In genomic region chr6:108707328-108707976, GRCh38 we compare ENCODE assay signal across 19 cellular contexts.
DNase-seq lines count a peak whose midpoint lies in the region; ATAC-seq and TF ChIP-seq lines count a peak whose summit lies in the region.
"Had no signal": no experiment of that assay in that cellular context is flagged by ENCODE, and none has a peak within 500 bp of the region (broad histone marks: within the 10 kb centered on the region; RNA-seq: fewer than 3 reads in every experiment).

No MANE protein-coding gene starts in this region.

- intact Hi-C loops in thyroid gland (cut with DNase I): no loop called here

- TF ChIP-seq POLR2A in thyroid gland (IDR thresholded peaks at IDR 0.05): no peak

- H3K27ac ChIP-seq in thyroid gland: peak overlapping the region in 2 of 3 donors; percentile 12 to 25
- H3K27ac ChIP-seq: A549, HL-60, ovary had no signal

- H3K4me1 ChIP-seq in thyroid gland: peaks cover 7 to 19% of the 10 kb centered on the region in 2 donors
- H3K4me1 ChIP-seq: A549 had no signal

- H3K27ac Mint-ChIP-seq in activated naive CD4-positive, alpha-beta T cell treated with anti-CD3 and anti-CD28 coated beads, Interleukin-2, amount 50 U/mL, for 72 hours: no peak overlapping the region
- H3K27ac Mint-ChIP-seq: activated naive CD8-positive, alpha-beta T cell treated with anti-CD3 and anti-CD28 coated beads, Interleukin-2, amount 10 ng/mL, durations not matched to agents 7 days and 5 days; CD8-positive, alpha-beta T cell had no signal

- no peak for ATAC-seq in GM21381 (IDR thresholded peaks at IDR 0.05; ENCODE audit: unreplicated experiment)
- no peak for ATAC-seq in activated naive CD4-positive, alpha-beta T cell treated with anti-CD3 and anti-CD28 coated beads, Interleukin-2, amount 50 U/mL, for 72 hours
- ATAC-seq: A549; CD8-positive, alpha-beta T cell had no signal

- TF ChIP-seq CTCF in thyroid gland (IDR thresholded peaks at IDR 0.05): no peak

- no peak overlapping the region for H3K4me3 ChIP-seq in thyroid gland (replicated peaks in 1 of 3)
- H3K4me3 ChIP-seq: A549, ovary had no signal

- no peaks in the 10 kb centered on the region for H3K27me3 ChIP-seq in thyroid gland
- H3K27me3 ChIP-seq: ovary had no signal

- H3K36me3 Mint-ChIP-seq in activated naive CD4-positive, alpha-beta T cell treated with anti-CD3 and anti-CD28 coated beads, Interleukin-2, amount 50 U/mL, for 72 hours: peaks cover 0 to 8% of the 10 kb centered on the region in 2 donors
- H3K36me3 Mint-ChIP-seq: CD8-positive, alpha-beta T cell had no signal

- DNase-seq in NCI-H345 (lab: John Stamatoyannopoulos, UW): peak; percentile 6
- DNase-seq in NCI-H345 treated with DMSO at 0.1 percent for 48 hours (lab: John Stamatoyannopoulos, UW; ENCODE audit: unreplicated experiment): no peak
- DNase-seq in NCI-H748 treated with DMSO at 0.1 percent for 48 hours (lab: John Stamatoyannopoulos, UW): peak; percentile 6
- peak; percentile 82 for DNase-seq in iris pigment epithelial cell (ENCODE audit: low read depth)
- peak; percentile 58 to 64 for DNase-seq in thyroid gland
- no peak for DNase-seq in activated CD4-positive, alpha-beta T cell treated with anti-CD3 and anti-CD28 coated beads, Interleukin-2, amount 50 U/mL, for 48 hours
- DNase-seq in activated naive CD4-positive, alpha-beta T cell treated with anti-CD3 and anti-CD28 coated beads, Interleukin-2, amount 50 U/mL, for 72 hours (ENCODE audit: low spot score in 2 of 2): no peak
- DNase-seq: activated CD4-positive, alpha-beta T cell treated with anti-CD3 and anti-CD28 coated beads for 4 hours; activated naive CD8-positive, alpha-beta T cell treated with anti-CD3 and anti-CD28 coated beads, Interleukin-2, amount 10 ng/mL, durations not matched to agents 7 days and 5 days; caudate nucleus; CD8-positive, alpha-beta T cell; GF-D8; Karpas-422; NCI-H1694; NK-92 treated with Interleukin-12 subunit alpha and Interleukin-12 subunit beta, amount 100 ng/mL, for 24 hours had no signal

- WGBS in thyroid gland, 2 donors: 39 to 46% methylated on average over 8 of the region's 8 CpGs

- no peaks in the 10 kb centered on the region for H3K36me3 ChIP-seq in thyroid gland
- H3K36me3 ChIP-seq: ovary had no signal

- H3K9me3 ChIP-seq in thyroid gland: no peaks in the 10 kb centered on the region
- H3K9me3 ChIP-seq: ovary had no signal

- peaks cover 4 to 9% of the 10 kb centered on the region in 2 donors for H3K9me3 Mint-ChIP-seq in activated naive CD4-positive, alpha-beta T cell treated with anti-CD3 and anti-CD28 coated beads, Interleukin-2, amount 50 U/mL, for 72 hours

Comparison
In these comparisons a context has a peak if more than half of its experiments do, and no peak if none do; other contexts are left out.
1. DNase-seq: peak in NCI-H345 (single experiment), NCI-H748 treated with DMSO at 0.1 percent for 48 hours (single experiment), iris pigment epithelial cell (single experiment) and thyroid gland (2 of 2); none in NCI-H345 treated with DMSO at 0.1 percent for 48 hours (single experiment), activated CD4-positive, alpha-beta T cell treated with anti-CD3 and anti-CD28 coated beads, Interleukin-2, amount 50 U/mL, for 48 hours (0 of 2) and activated naive CD4-positive, alpha-beta T cell treated with anti-CD3 and anti-CD28 coated beads, Interleukin-2, amount 50 U/mL, for 72 hours (0 of 2).